In genomic region chr6:37868447-37868825, GRCh38 we compare ENCODE assay signal across 10 cellular contexts. TPM values are rescaled to one million over a fixed set of nuclear protein-coding genes. Genes with fewer than 3 reads are reported as not detected.
DNase-seq lines count a peak whose midpoint lies in the region; TF ChIP-seq lines count a peak whose summit lies in the region.
"Had no signal": no experiment of that assay in that cellular context is flagged by ENCODE, and none has a peak within 500 bp of the region (broad histone marks: within the 10 kb centered on the region; RNA-seq: fewer than 3 reads in every experiment).

No MANE protein-coding gene starts in this region.

- H3K9ac ChIP-seq in SK-N-SH: no peak overlapping the region
- H3K9ac ChIP-seq in smooth muscle cell (ENCODE audit: low read depth): peak overlapping the region; percentile 18

- 95% methylated on average over 4 of the region's 4 CpGs for WGBS in SK-N-SH (ENCODE audit: low lambda C conversion rate)
- WGBS in smooth muscle cell (ENCODE audit: low lambda C conversion rate): 48% methylated on average over 4 of the region's 4 CpGs

- H3K4me3 ChIP-seq in SK-N-SH (ENCODE audit: low read depth in 2 of 2, low read length in 1 of 2) (no peak overlapping the region), fibroblast of mammary gland (ENCODE audit: control insufficient read depth, low read depth, low read length) (no peak overlapping the region), smooth muscle cell (no peak overlapping the region)

- H3K27ac ChIP-seq in SK-N-SH (ENCODE audit: low read depth in 2 of 2, low read length in 1 of 2): peak overlapping the region in 1 of 2 experiments; percentile 25; a peak in 2 of 4 replicates
- H3K27ac ChIP-seq in smooth muscle cell (ENCODE audit: low read depth): peak overlapping the region; percentile 77
- H3K27ac ChIP-seq: VCaP had no signal

- TF ChIP-seq RAD21 in SK-N-SH (IDR thresholded peaks at IDR 0.05; ENCODE audit: low read length): no peak

- DNase-seq in activated CD4-positive, alpha-beta T cell treated with anti-CD3 and anti-CD28 coated beads, Interleukin-2, amount 50 U/mL, for 48 hours: peak; percentile 18 to 32
- DNase-seq in activated CD4-positive, alpha-beta T cell treated with anti-CD3 and anti-CD28 coated beads, Interleukin-2, amount 50 U/mL, for 1 hour: no peak
- no peak for DNase-seq in SK-N-SH
- DNase-seq in fibroblast of mammary gland (ENCODE audit: low read depth): peak; percentile 57
- no peak for DNase-seq in smooth muscle cell (lab: John Stamatoyannopoulos, UW; ENCODE audit: unreplicated experiment)
- no peak for DNase-seq in T-helper 1 cell
- DNase-seq in activated effector memory CD4-positive, alpha-beta T cell treated with anti-CD3 and anti-CD28 coated beads, Interleukin-2, amount 50 U/mL, for 16 hours: no peak
- DNase-seq in NCI-H1092 treated with DMSO at 0.1 percent for 48 hours (lab: John Stamatoyannopoulos, UW): no peak
- DNase-seq: AML-193 had no signal

- no peaks in the 10 kb centered on the region for H3K27me3 ChIP-seq in SK-N-SH (ENCODE audit: insufficient read depth)
- no peaks in the 10 kb centered on the region for H3K27me3 ChIP-seq in smooth muscle cell (ENCODE audit: low read depth)

- H3K4me2 ChIP-seq in SK-N-SH (peak overlapping the region; percentile 10), smooth muscle cell (peak overlapping the region; percentile 34)

- H3K36me3 ChIP-seq in SK-N-SH (replicated peaks in 1 of 2; ENCODE audit: control insufficient read depth in 1 of 2, insufficient read depth in 2 of 2, low read length in 1 of 2) (peaks cover 0 to 11% of the 10 kb centered on the region in 2 experiments), smooth muscle cell (ENCODE audit: low read depth) (no peaks in the 10 kb centered on the region)

- H3K9me2 ChIP-seq in SK-N-SH: no peaks in the 10 kb centered on the region

- peaks cover 4% of the 10 kb centered on the region; the same call in 1 of the 2 replicates for H3K9me3 ChIP-seq in SK-N-SH
- H3K9me3 ChIP-seq in smooth muscle cell (replicated peaks; ENCODE audit: low read depth): no peaks in the 10 kb centered on the region

- CTCF ChIA-PET in SK-N-SH (lab: Yijun Ruan, JAX): no interaction called here

- no peak for TF ChIP-seq CTCF in SK-N-SH (IDR thresholded peaks at IDR 0.05)
- TF ChIP-seq CTCF in fibroblast of mammary gland (conservative IDR thresholded peaks at IDR 0.05; ENCODE audit: control insufficient read depth, insufficient read depth, low read depth, low read length): no peak
- TF ChIP-seq CTCF in smooth muscle cell (IDR thresholded peaks at IDR 0.05; ENCODE audit: borderline replicate concordance, insufficient read depth, poor library complexity, severe bottlenecking): no peak

- POLR2A ChIA-PET in SK-N-SH (lab: Yijun Ruan, JAX): no interaction called here

- H3K4me1 ChIP-seq in SK-N-SH (ENCODE audit: control insufficient read depth in 1 of 2, insufficient read depth in 2 of 2, low read depth in 1 of 2, low read length in 1 of 2): peaks cover 4 to 5% of the 10 kb centered on the region in 2 experiments; a peak in 3 of 4 replicates
- peaks cover 24% of the 10 kb centered on the region for H3K4me1 ChIP-seq in smooth muscle cell (ENCODE audit: low read depth)

- H4K20me1 ChIP-seq in SK-N-SH (ENCODE audit: insufficient read depth) (peaks cover 100% of the 10 kb centered on the region), smooth muscle cell (ENCODE audit: low read depth) (peaks cover 100% of the 10 kb centered on the region)

- no peak for TF ChIP-seq EP300 in SK-N-SH (IDR thresholded peaks at IDR 0.05; ENCODE audit: borderline replicate concordance in 1 of 2, low read depth in 1 of 2, low read length in 1 of 2)

- H3K79me2 ChIP-seq in SK-N-SH (ENCODE audit: insufficient read depth) (peaks cover 100% of the 10 kb centered on the region), smooth muscle cell (ENCODE audit: low read depth) (peaks cover 100% of the 10 kb centered on the region)

- H3F3A ChIP-seq in SK-N-SH (replicated peaks; ENCODE audit: insufficient read depth): peaks cover 7% of the 10 kb centered on the region
- H3F3A ChIP-seq in smooth muscle cell (ENCODE audit: low read depth): peaks cover 11% of the 10 kb centered on the region

- H2AFZ ChIP-seq in SK-N-SH (ENCODE audit: low read depth) (no peak overlapping the region), smooth muscle cell (ENCODE audit: low read depth) (no peak overlapping the region)

TF ChIP-seq in SK-N-SH, 30 proteins besides CTCF, POLR2A, EP300 and RAD21:
- no peak for TF ChIP-seq MXI1 (IDR thresholded peaks at IDR 0.05; ENCODE audit: low read depth, low read length)
- no peak for TF ChIP-seq EZH2phosphoT487 (IDR thresholded peaks at IDR 0.05; ENCODE audit: borderline replicate concordance, low read depth)
- no peak for TF ChIP-seq GABPA (IDR thresholded peaks at IDR 0.05; ENCODE audit: low read depth)
- no peak for TF ChIP-seq RFX5 (IDR thresholded peaks at IDR 0.05; ENCODE audit: low read length)
- no peak for TF ChIP-seq RXRA (IDR thresholded peaks at IDR 0.05; ENCODE audit: borderline replicate concordance, low read depth)
- no peak for TF ChIP-seq TAF1 (IDR thresholded peaks at IDR 0.05; ENCODE audit: borderline replicate concordance, low read depth, low read length)
- no peak for TF ChIP-seq MEF2A (IDR thresholded peaks at IDR 0.05; ENCODE audit: borderline replicate concordance, low read depth)
- peak; percentile 16; the same call in 1 of the 2 replicates for TF ChIP-seq FOSL2 (IDR thresholded peaks at IDR 0.05; ENCODE audit: borderline replicate concordance, low read depth)

RNA-seq across cellular contexts. Expression of gene ZFAND3, which starts 48.9 kb away (rescaled TPM):
- polyA plus RNA-seq in SK-N-SH (2012; rRNA removed) (12.9 and 16.7 TPM in 2 replicates), smooth muscle cell (40.5 and 52.3 TPM in 2 replicates)
- 19.1 and 20.1 TPM in 2 replicates for polyA plus RNA-seq in SK-N-SH (2012; cell fraction: cytosol; rRNA removed)
- 13.1 and 17.5 TPM in 2 replicates for polyA plus RNA-seq in SK-N-SH (2012; cell fraction: nucleus; rRNA removed)
- total RNA-seq in smooth muscle cell: 27.6 and 33.3 TPM in 2 replicates

Comparison
In these comparisons a context has a peak if more than half of its experiments do, and no peak if none do; other contexts are left out.
1. DNase-seq: peak in activated CD4-positive, alpha-beta T cell treated with anti-CD3 and anti-CD28 coated beads, Interleukin-2, amount 50 U/mL, for 48 hours (2 of 2) and fibroblast of mammary gland (single experiment); none in activated CD4-positive, alpha-beta T cell treated with anti-CD3 and anti-CD28 coated beads, Interleukin-2, amount 50 U/mL, for 1 hour (single experiment), SK-N-SH (single experiment), smooth muscle cell (single experiment), T-helper 1 cell (0 of 5), activated effector memory CD4-positive, alpha-beta T cell treated with anti-CD3 and anti-CD28 coated beads, Interleukin-2, amount 50 U/mL, for 16 hours (single experiment) and NCI-H1092 treated with DMSO at 0.1 percent for 48 hours (single experiment).